8 cellular contexts compared by ENCODE assay signal in genomic region chr17:44556854-44557606, GRCh38. TPM values are rescaled to one million over a fixed set of nuclear protein-coding genes. Genes with fewer than 3 reads are reported as not detected.
DNase-seq lines count a peak whose midpoint lies in the region; ATAC-seq and TF ChIP-seq lines count a peak whose summit lies in the region.

Gene FZD2 (plus strand): TSS chr17:44557484. CDS start chr17:44557689, 205 bp downstream.

- H3K36me3 ChIP-seq in WERI-Rb-1 = peaks cover 3% of the 10 kb centered on the region; the same call in 1 of the 2 replicates

- in situ Hi-C loops in Caki2 (cut with HindIII; ENCODE audit: low pct_unique_long_range_greater_than_20kb, low sequenced_read_pairs) = no loop called here

- DNase-seq in Caki2 (ENCODE audit: low read depth) (peak; percentile 96), HFF-Myc (ENCODE audit: extremely low read depth, low read depth) (peak; percentile 98), NCI-H2171 (lab: John Stamatoyannopoulos, UW) (peak; percentile 88), WERI-Rb-1 (peak; percentile 85), dermis blood vessel endothelial cell (peak; percentile 82), left kidney (ENCODE audit: low read depth, low spot score) (peak; percentile 99)
- DNase-seq in stimulated activated CD4-positive, alpha-beta T cell treated with anti-CD3 and anti-CD28 coated beads, Interleukin-2, amount 100 ng/mL, for 24 hours = peak; percentile 40 to 45

- ATAC-seq in HG03571 (IDR thresholded peaks at IDR 0.05; ENCODE audit: unreplicated experiment) = no peak

- H3K9me3 ChIP-seq in WERI-Rb-1 (ENCODE audit: severe bottlenecking) = no peaks in the 10 kb centered on the region

- H3K27me3 ChIP-seq in WERI-Rb-1 (ENCODE audit: insufficient read depth, low read depth, severe bottlenecking) = no peaks in the 10 kb centered on the region

- peak within 1 kb of the TSS; percentile 39 for H3K27ac ChIP-seq in WERI-Rb-1

- TF ChIP-seq CTCF in HFF-Myc (IDR thresholded peaks at IDR 0.05; ENCODE audit: low read depth, low read length, missing control alignments) (no peak), WERI-Rb-1 (IDR thresholded peaks at IDR 0.05; ENCODE audit: low read depth, low read length) (no peak)

- H3K4me3 ChIP-seq in HFF-Myc (replicated peaks; ENCODE audit: low read depth, low read length) (peak within 1 kb of the TSS; percentile 57), WERI-Rb-1 (ENCODE audit: low read depth, low read length) (peak within 1 kb of the TSS; percentile 72)

RNA-seq across cellular contexts. Expression of gene FZD2, which starts in this region (rescaled TPM):
- total RNA-seq in Caki2 (2014; rRNA removed; shearing (Covaris generic); ENCODE audit: low replicate concordance) = 16.3 and 18.1 TPM in 2 replicates
- 0.68 and 1.0 TPM in 2 replicates for total RNA-seq in dermis blood vessel endothelial cell

Comparison
In these comparisons a context has a peak if more than half of its experiments do, and no peak if none do; other contexts are left out.
1. DNase-seq: peak in every context shown above with its lines; median percentile 99 in left kidney; 98 in HFF-Myc; 96 in Caki2; 88 in NCI-H2171; 85 in WERI-Rb-1; 82 in dermis blood vessel endothelial cell; 42 in stimulated activated CD4-positive, alpha-beta T cell treated with anti-CD3 and anti-CD28 coated beads, Interleukin-2, amount 100 ng/mL, for 24 hours.